Comparison of ENCODE assay signal across 1 cellular context in the genomic region with DNA sequence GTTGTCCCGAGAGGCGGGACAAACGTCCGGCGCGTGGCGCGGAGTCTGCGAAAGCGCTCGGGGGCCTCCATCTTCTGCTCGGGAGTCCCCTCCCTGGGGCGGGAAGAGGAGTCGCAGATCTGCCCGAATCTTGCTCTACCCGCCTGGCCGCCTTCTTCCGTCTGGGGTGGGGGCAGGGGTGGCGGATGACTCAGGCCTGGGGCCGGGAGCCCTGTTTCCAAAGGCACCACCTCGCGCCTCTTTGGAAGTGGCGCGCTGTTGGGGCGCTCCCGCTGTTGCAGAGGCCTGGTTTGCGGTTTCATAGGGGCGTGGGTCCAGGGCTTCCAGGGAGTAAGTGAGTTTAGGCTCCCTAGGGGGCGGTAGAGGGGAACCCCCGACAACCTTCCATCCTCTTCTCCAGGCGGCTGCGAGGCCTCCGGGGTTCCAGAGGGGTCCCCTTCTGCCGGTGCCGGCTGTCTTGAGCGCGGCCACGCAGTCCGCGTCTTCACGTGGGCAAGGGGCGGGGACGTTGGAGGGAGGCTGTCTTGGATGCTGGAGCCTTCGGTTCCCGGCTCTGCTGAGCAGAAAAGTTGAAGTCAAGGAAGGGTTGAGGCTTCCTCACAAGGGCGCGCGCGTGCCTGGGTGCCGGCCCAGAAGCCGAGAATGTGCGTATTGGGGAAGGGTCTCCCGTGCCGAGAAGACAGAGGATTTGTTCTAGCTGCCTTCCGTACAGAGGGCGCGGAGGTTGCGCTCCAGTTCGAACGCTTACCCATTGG.
TF ChIP-seq lines count a peak whose summit lies in the region.

No MANE protein-coding gene starts in this region.

TF ChIP-seq in GM12878, 131 proteins besides CTCF, POLR2A, EP300 and RAD21 (continued from another document):
- TF ChIP-seq SUZ12 (IDR thresholded peaks at IDR 0.05; ENCODE audit: unreplicated experiment) (peak; percentile 23), MTA2 (IDR thresholded peaks at IDR 0.05; ENCODE audit: low read depth) (no peak)
